Comparison of ENCODE assay signal across 10 cellular contexts in genomic region chr12:10701226-10701681, GRCh38. TPM values are rescaled to one million over a fixed set of nuclear protein-coding genes. Genes with fewer than 3 reads are reported as not detected.
A peak's percentile ranks its signal among the peaks of the same experiment; 100 is the strongest.
DNase-seq lines count a peak whose midpoint lies in the region; ATAC-seq lines count a peak whose summit lies in the region.
"Had no signal": no experiment of that assay in that cellular context is flagged by ENCODE, and none has a peak within 500 bp of the region (broad histone marks: within the 10 kb centered on the region; RNA-seq: fewer than 3 reads in every experiment).

No MANE protein-coding gene starts in this region.

- no peak overlapping the region for H3K18ac ChIP-seq in mesendoderm (ENCODE audit: low read length)

- H3K4ac ChIP-seq in mesendoderm (ENCODE audit: low read depth, low read length) = no peak overlapping the region

- peaks cover 7% of the 10 kb centered on the region for H3K36me3 ChIP-seq in mesendoderm (ENCODE audit: control insufficient read depth, insufficient read depth, low read length)

- no peak for DNase-seq in activated T-helper 2 cell treated with anti-CD3 and anti-CD28 coated beads, Interferon-gamma antibody, Interleukin-2, Interleukin-4, amounts not matched to agents 10 μg/mL and 5 μg/mL and 100 μg/mL, durations not matched to agents 14 hours and 24 hours and 36 hours (ENCODE audit: low spot score)
- peak; percentile 54 for DNase-seq in stimulated activated CD4-positive, alpha-beta T cell treated with anti-CD3 and anti-CD28 coated beads, Interleukin-4, amount 100 ng/mL, for 1 hour
- DNase-seq in NCI-H2029 treated with DMSO at 0.1 percent for 48 hours (lab: John Stamatoyannopoulos, UW) (no peak), DMS53 treated with DMSO at 0.1 percent for 48 hours (lab: John Stamatoyannopoulos, UW; ENCODE audit: unreplicated experiment) (no peak), globus pallidus (ENCODE audit: low spot score) (no peak), mesendoderm (no peak)
- DNase-seq: hippocampal formation, NCI-H1105 had no signal

- H4K8ac ChIP-seq in mesendoderm (ENCODE audit: low read depth, low read length) = no peak overlapping the region

- no peak overlapping the region for H3K4me3 ChIP-seq in mesendoderm (ENCODE audit: low read length)

- H3K9ac ChIP-seq in mesendoderm (ENCODE audit: low read length) = no peak overlapping the region

- no peak overlapping the region for H3K23ac ChIP-seq in mesendoderm (ENCODE audit: low read length)

- H2AK5ac ChIP-seq in mesendoderm (ENCODE audit: low read length) = no peak overlapping the region

- H3K56ac ChIP-seq in mesendoderm (ENCODE audit: low read length) = no peak overlapping the region

- no peak overlapping the region for H2BK15ac ChIP-seq in mesendoderm (replicated peaks; ENCODE audit: low read depth)

- H3K4me2 ChIP-seq in mesendoderm (ENCODE audit: low read length) = no peak overlapping the region

- ATAC-seq in GM18873 (IDR thresholded peaks at IDR 0.05; ENCODE audit: low FRiP score, unreplicated experiment) (peak; percentile 60), HG03039 (IDR thresholded peaks at IDR 0.05; ENCODE audit: unreplicated experiment) (peak; percentile 48)

- H3K79me2 ChIP-seq in mesendoderm (ENCODE audit: control insufficient read depth, insufficient read depth, low read length) = no peaks in the 10 kb centered on the region

- peaks cover 61% of the 10 kb centered on the region for H3K36me3 Mint-ChIP-seq in activated T-helper 2 cell treated with anti-CD3 and anti-CD28 coated beads, Interferon-gamma antibody, Interleukin-2, Interleukin-4, amounts not matched to agents 10 μg/mL and 5 μg/mL and 100 μg/mL, durations not matched to agents 14 hours and 24 hours and 36 hours (ENCODE audit: low read depth)

- H3K4me1 Mint-ChIP-seq in activated T-helper 2 cell treated with anti-CD3 and anti-CD28 coated beads, Interferon-gamma antibody, Interleukin-2, Interleukin-4, amounts not matched to agents 10 μg/mL and 5 μg/mL and 100 μg/mL, durations not matched to agents 14 hours and 24 hours and 36 hours (ENCODE audit: low read depth) = peaks cover 22% of the 10 kb centered on the region

- H2BK5ac ChIP-seq in mesendoderm (ENCODE audit: low read length) = no peak overlapping the region

- H3K27ac Mint-ChIP-seq in activated T-helper 2 cell treated with anti-CD3 and anti-CD28 coated beads, Interferon-gamma antibody, Interleukin-2, Interleukin-4, amounts not matched to agents 10 μg/mL and 5 μg/mL and 100 μg/mL, durations not matched to agents 14 hours and 24 hours and 36 hours = peak overlapping the region; percentile 47

- H3K9me3 Mint-ChIP-seq in activated T-helper 2 cell treated with anti-CD3 and anti-CD28 coated beads, Interferon-gamma antibody, Interleukin-2, Interleukin-4, amounts not matched to agents 10 μg/mL and 5 μg/mL and 100 μg/mL, durations not matched to agents 14 hours and 24 hours and 36 hours = no peaks in the 10 kb centered on the region

- H3K79me1 ChIP-seq in mesendoderm (ENCODE audit: low read length) = peaks cover 3% of the 10 kb centered on the region

- no peak overlapping the region for H2BK120ac ChIP-seq in mesendoderm (ENCODE audit: low read depth, low read length)

- WGBS in mesendoderm (ENCODE audit: extremely low coverage, insufficient coverage, low lambda C conversion rate) = 100% methylated on average over 1 of the region's 3 CpGs

- H3K27me3 ChIP-seq in mesendoderm (ENCODE audit: insufficient read depth, low read length, poor library complexity) = no peaks in the 10 kb centered on the region

- H3K27ac ChIP-seq in mesendoderm (ENCODE audit: low read depth, low read length) = no peak overlapping the region

- no peak overlapping the region for H4K5ac ChIP-seq in mesendoderm (ENCODE audit: low read length)

- no peak overlapping the region for H3K4me3 Mint-ChIP-seq in activated T-helper 2 cell treated with anti-CD3 and anti-CD28 coated beads, Interferon-gamma antibody, Interleukin-2, Interleukin-4, amounts not matched to agents 10 μg/mL and 5 μg/mL and 100 μg/mL, durations not matched to agents 14 hours and 24 hours and 36 hours (ENCODE audit: low read depth)

- intact Hi-C loops in activated T-helper 2 cell treated with anti-CD3 and anti-CD28 coated beads, Interferon-gamma antibody, Interleukin-2, Interleukin-4, amounts not matched to agents 10 μg/mL and 5 μg/mL and 100 μg/mL, durations not matched to agents 14 hours and 24 hours and 36 hours (cut with micrococcal nuclease) = loop anchor here (1.0 kb wide), 1 partner anchor 20 kb away; no protein-coding TSS in a partner anchor

- no peaks in the 10 kb centered on the region for H3K4me1 ChIP-seq in mesendoderm (ENCODE audit: control insufficient read depth, low read depth, low read length)

- no peaks in the 10 kb centered on the region for H3K27me3 Mint-ChIP-seq in activated T-helper 2 cell treated with anti-CD3 and anti-CD28 coated beads, Interferon-gamma antibody, Interleukin-2, Interleukin-4, amounts not matched to agents 10 μg/mL and 5 μg/mL and 100 μg/mL, durations not matched to agents 14 hours and 24 hours and 36 hours (ENCODE audit: low read depth)

RNA-seq across cellular contexts. Expression of gene YBX3, which starts 21.9 kb away (rescaled TPM):
- 146 and 150 TPM in 2 replicates for total RNA-seq in activated T-helper 2 cell treated with anti-CD3 and anti-CD28 coated beads, Interferon-gamma antibody, Interleukin-2, Interleukin-4, amounts not matched to agents 10 μg/mL and 5 μg/mL and 100 μg/mL, durations not matched to agents 14 hours and 24 hours and 36 hours
- polyA plus RNA-seq in mesendoderm (2013, experiment 1 of 2) = 521 TPM
- 518 TPM for polyA plus RNA-seq in mesendoderm (2013, experiment 2 of 2)

RNA-seq across cellular contexts. Expression of gene STYK1, which starts 27.4 kb away (rescaled TPM):
- total RNA-seq in activated T-helper 2 cell treated with anti-CD3 and anti-CD28 coated beads, Interferon-gamma antibody, Interleukin-2, Interleukin-4, amounts not matched to agents 10 μg/mL and 5 μg/mL and 100 μg/mL, durations not matched to agents 14 hours and 24 hours and 36 hours = not detected in 2 replicates
- polyA plus RNA-seq in mesendoderm (2013, experiment 1 of 2) = 2.5 TPM
- 2.5 TPM for polyA plus RNA-seq in mesendoderm (2013, experiment 2 of 2)
